Comparison of ENCODE assay signal across 32 cellular contexts in genomic region chr5:37727238-37727637, GRCh38.
DNase-seq lines count a peak whose midpoint lies in the region; ATAC-seq and TF ChIP-seq lines count a peak whose summit lies in the region.
"Had no signal": no experiment of that assay in that cellular context is flagged by ENCODE, and none has a peak within 500 bp of the region (broad histone marks: within the 10 kb centered on the region; RNA-seq: fewer than 3 reads in every experiment).

No MANE protein-coding gene starts in this region.

- peaks cover 2% of the 10 kb centered on the region for H3K4me1 Mint-ChIP-seq in CD8-positive, alpha-beta T cell (ENCODE audit: low read depth)

- no peak for ATAC-seq in CD8-positive, alpha-beta T cell
- ATAC-seq in psoas muscle (peak in 3 of 4 donors; percentile 56 to 70 (median 62)), gastrocnemius medialis (peak; percentile 46 to 51), HG02763 (IDR thresholded peaks at IDR 0.05; ENCODE audit: unreplicated experiment) (no peak), GM21526 (IDR thresholded peaks at IDR 0.05; ENCODE audit: low FRiP score, unreplicated experiment) (no peak)
- ATAC-seq: A549 had no signal

- H3K36me3 ChIP-seq in CD8-positive, alpha-beta T cell (ENCODE audit: insufficient read depth, low read length) = peaks cover 3% of the 10 kb centered on the region
- H3K36me3 ChIP-seq in psoas muscle (ENCODE audit: insufficient read depth in 1 of 2, low read depth in 1 of 2) (peaks cover 3 to 32% of the 10 kb centered on the region in 2 donors), gastrocnemius medialis (peaks cover 0 to 18% of the 10 kb centered on the region in 2 donors)
- H3K36me3 ChIP-seq: BE2C had no signal

- WGBS in psoas muscle, 3 donors = 50 to 87% (median 51%) methylated on average over 3 of the region's 3 CpGs

- H3K36me3 Mint-ChIP-seq in CD8-positive, alpha-beta T cell = peaks cover 79% of the 10 kb centered on the region

- no peak for TF ChIP-seq CTCF in CD8-positive, alpha-beta T cell (IDR thresholded peaks at IDR 0.05)
- TF ChIP-seq CTCF in psoas muscle (IDR thresholded peaks at IDR 0.05) (no peak), gastrocnemius medialis (IDR thresholded peaks at IDR 0.05 in 4 of 5, conservative IDR thresholded peaks at IDR 0.05 in 1 of 5) (no peak)

- in situ Hi-C loops in gastrocnemius medialis (cut with MboI; ENCODE audit: low sequenced_read_pairs in 4 of 4) = no loop called here

- CTCF ChIA-PET in CD8-positive, alpha-beta T cell (lab: Charles Lee) = no interaction called here

- no peak overlapping the region for H3K4me3 ChIP-seq in CD8-positive, alpha-beta T cell (ENCODE audit: low read depth, low read length)
- no peak overlapping the region for H3K4me3 ChIP-seq in psoas muscle
- H3K4me3 ChIP-seq in gastrocnemius medialis = no peak overlapping the region
- H3K4me3 ChIP-seq: A549; BLaER1; BLaER1 treated with 17β-estradiol and CSF1 and Interleukin-3, amounts not matched to agents 10 nM and 100 nM had no signal

- H3K27me3 ChIP-seq in CD8-positive, alpha-beta T cell (ENCODE audit: insufficient read depth, low read length) = no peaks in the 10 kb centered on the region
- H3K27me3 ChIP-seq in psoas muscle (ENCODE audit: insufficient read depth in 3 of 3, low read length in 2 of 3) (no peaks in the 10 kb centered on the region), gastrocnemius medialis (no peaks in the 10 kb centered on the region)
- H3K27me3 ChIP-seq: BE2C, BLaER1 had no signal

- H3K27ac ChIP-seq in CD8-positive, alpha-beta T cell (ENCODE audit: low read depth, low read length) = no peak overlapping the region
- H3K27ac ChIP-seq in psoas muscle (peak overlapping the region; percentile 85), gastrocnemius medialis (peak overlapping the region in 3 of 4 donors; percentile 17 to 79 (median 25))
- H3K27ac ChIP-seq: 22Rv1, A549, BLaER1, C4-2B had no signal

- intact Hi-C loops in CD8-positive, alpha-beta T cell (cut with DNase I, micrococcal nuclease) = no loop called here
- intact Hi-C loops in psoas muscle (cut with DNase I) = loop anchor here (10.0 kb wide), 1 partner anchor 438 kb away; no protein-coding TSS in a partner anchor
- intact Hi-C loops in gastrocnemius medialis (cut with DNase I; ENCODE audit: low total_unique reads) = loop anchor here (5.0 to 10.0 kb wide), 2 partner anchors 120 to 738 kb away; no protein-coding TSS in a partner anchor

- no peak for TF ChIP-seq POLR2A in gastrocnemius medialis (IDR thresholded peaks at IDR 0.05)

- H3K27me3 Mint-ChIP-seq in CD8-positive, alpha-beta T cell (ENCODE audit: low read depth) = no peaks in the 10 kb centered on the region
- H3K27me3 Mint-ChIP-seq: B cell; CD4-positive, alpha-beta memory T cell; CD4-positive, alpha-beta T cell; CD4-positive, CD25-positive, alpha-beta regulatory T cell; CD8-positive, alpha-beta memory T cell had no signal

- peak overlapping the region; percentile 24 for H3K27ac Mint-ChIP-seq in CD8-positive, alpha-beta T cell
- H3K27ac Mint-ChIP-seq: B cell; CD4-positive, alpha-beta memory T cell; CD4-positive, alpha-beta T cell had no signal

- no peak overlapping the region for H3K4me3 Mint-ChIP-seq in CD8-positive, alpha-beta T cell
- H3K4me3 Mint-ChIP-seq: B cell; CD14-positive monocyte; CD4-positive, alpha-beta memory T cell; CD4-positive, alpha-beta T cell; CD4-positive, CD25-positive, alpha-beta regulatory T cell; CD8-positive, alpha-beta memory T cell had no signal

- POLR2A ChIA-PET in CD8-positive, alpha-beta T cell (lab: Charles Lee) = no interaction called here

- no peaks in the 10 kb centered on the region for H3K9me3 ChIP-seq in CD8-positive, alpha-beta T cell (ENCODE audit: low read length)
- H3K9me3 ChIP-seq in psoas muscle = no peaks in the 10 kb centered on the region
- H3K9me3 ChIP-seq in gastrocnemius medialis = no peaks in the 10 kb centered on the region
- H3K9me3 ChIP-seq: A549, BE2C, BLaER1, Caco-2 had no signal

- no peaks in the 10 kb centered on the region for H3K9me3 Mint-ChIP-seq in CD8-positive, alpha-beta T cell
- H3K9me3 Mint-ChIP-seq: CD14-positive monocyte; CD4-positive, alpha-beta memory T cell; CD4-positive, alpha-beta T cell; CD4-positive, CD25-positive, alpha-beta regulatory T cell; CD8-positive, alpha-beta memory T cell had no signal

- no peaks in the 10 kb centered on the region for H3K4me1 ChIP-seq in CD8-positive, alpha-beta T cell (ENCODE audit: insufficient read depth, low read length)
- peaks cover 45% of the 10 kb centered on the region for H3K4me1 ChIP-seq in psoas muscle
- H3K4me1 ChIP-seq in gastrocnemius medialis = peaks cover 12 to 19% of the 10 kb centered on the region in 2 donors
- H3K4me1 ChIP-seq: Caco-2 had no signal

- no peak for DNase-seq in CD8-positive, alpha-beta T cell
- DNase-seq in psoas muscle (no peak), gastrocnemius medialis (no peak), NCI-H146 treated with DMSO at 0.1 percent for 48 hours (lab: John Stamatoyannopoulos, UW; ENCODE audit: unreplicated experiment) (no peak)
- DNase-seq: 8988T; ACHN; AML-193; BE2C; C1 segment of cervical spinal cord; Caco-2; Calu3; CD4-positive, alpha-beta memory T cell; CD4-positive, alpha-beta T cell; CD4-positive, CD25-positive, alpha-beta regulatory T cell; CD8-positive, alpha-beta memory T cell; COR-L47; DMS 273 treated with DMSO at 0.1 percent for 48 hours; DMS153; DMS53; DMS79; DMS79 treated with DMSO at 0.1 percent for 48 hours; DND-41; EL had no signal

Comparison
In these comparisons a context has a peak if more than half of its experiments do, and no peak if none do; other contexts are left out.
1. ATAC-seq: peak in psoas muscle (3 of 4) and gastrocnemius medialis (2 of 2); none in CD8-positive, alpha-beta T cell (single experiment), HG02763 (single experiment) and GM21526 (single experiment).
2. intact Hi-C loops: an anchor here in psoas muscle (10.0 kb wide) and gastrocnemius medialis (5.0 to 10.0 kb wide); none called in CD8-positive, alpha-beta T cell.